Comparison of ENCODE assay signal across 9 cellular contexts in the genomic region with DNA sequence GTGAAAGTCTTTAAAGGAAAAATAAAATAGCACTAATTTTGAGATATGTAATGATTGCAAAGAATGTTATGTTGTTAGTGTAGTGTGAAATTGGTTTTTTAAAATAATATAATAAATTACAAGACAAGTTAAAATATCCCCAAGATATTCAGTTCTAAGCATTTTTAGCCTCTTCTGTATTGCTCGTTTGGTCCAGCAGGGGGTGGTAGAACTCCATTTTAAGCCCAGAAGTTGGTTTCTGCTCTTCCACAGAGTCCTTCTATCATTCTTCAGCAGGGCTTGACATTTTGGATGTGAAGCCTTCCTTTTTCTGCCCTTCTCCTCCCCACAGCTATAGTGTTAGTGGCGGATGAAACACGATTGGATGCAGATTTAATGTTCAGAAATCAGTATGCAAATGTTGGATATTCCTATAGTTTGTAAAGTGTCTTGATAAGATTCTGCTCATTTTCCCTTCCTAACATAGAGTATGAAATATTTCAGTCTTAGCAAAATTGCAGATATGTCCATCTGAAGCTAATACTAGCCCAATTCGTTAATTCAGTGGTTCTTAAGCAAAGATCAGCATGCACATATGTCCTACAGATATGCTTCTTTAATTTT. TPM values are rescaled to one million over a fixed set of nuclear protein-coding genes. Genes with fewer than 3 reads are reported as not detected.
A peak's percentile ranks its signal among the peaks of the same experiment; 100 is the strongest.
DNase-seq lines count a peak whose midpoint lies in the region; ATAC-seq and TF ChIP-seq lines count a peak whose summit lies in the region.
"Had no signal": no experiment of that assay in that cellular context is flagged by ENCODE, and none has a peak within 500 bp of the region (broad histone marks: within the 10 kb centered on the region; RNA-seq: fewer than 3 reads in every experiment).

No MANE protein-coding gene starts in this region.

- H3F3A ChIP-seq in GM23248 (ENCODE audit: insufficient read depth) = no peaks in the 10 kb centered on the region

- H3K4me1 Mint-ChIP-seq in CD8-positive, alpha-beta T cell (ENCODE audit: low read depth) = peaks cover 13% of the 10 kb centered on the region
- peaks cover 3% of the 10 kb centered on the region for H3K4me1 Mint-ChIP-seq in activated CD8-positive, alpha-beta memory T cell treated with anti-CD3 and anti-CD28 coated beads, Interleukin-2, amount 10 ng/mL, durations not matched to agents 7 days and 5 days

- H3K9me3 ChIP-seq in CD8-positive, alpha-beta T cell (ENCODE audit: low read length) = no peaks in the 10 kb centered on the region
- H3K9me3 ChIP-seq in GM23248 (ENCODE audit: low read depth) (no peaks in the 10 kb centered on the region), gastroesophageal sphincter (no peaks in the 10 kb centered on the region), ovary (no peaks in the 10 kb centered on the region)

- WGBS in GM23248 (ENCODE audit: low coverage in 1 of 2, low lambda C conversion rate in 2 of 2, missing lambda C conversion rate in 2 of 2), 2 experiments = 6 to 7% methylated on average over 4 of the region's 4 CpGs
- 13% methylated on average over 4 of the region's 4 CpGs for WGBS in gastroesophageal sphincter (ENCODE audit: low coverage in 1 of 2), 2 donors
- WGBS in ovary, 3 donors = 21 to 29% (median 25%) methylated on average over 4 of the region's 4 CpGs

- H3K27ac ChIP-seq in CD8-positive, alpha-beta T cell (ENCODE audit: low read depth, low read length) = no peak overlapping the region
- no peak overlapping the region for H3K27ac ChIP-seq in GM23248
- no peak overlapping the region for H3K27ac ChIP-seq in gastroesophageal sphincter
- no peak overlapping the region for H3K27ac ChIP-seq in ovary
- H3K27ac ChIP-seq: skin epidermis had no signal

- H3K36me3 Mint-ChIP-seq in CD8-positive, alpha-beta T cell = no peaks in the 10 kb centered on the region
- H3K36me3 Mint-ChIP-seq in activated CD8-positive, alpha-beta memory T cell treated with anti-CD3 and anti-CD28 coated beads, Interleukin-2, amount 10 ng/mL, durations not matched to agents 7 days and 5 days = no peaks in the 10 kb centered on the region

- peaks cover 2% of the 10 kb centered on the region for H3K27me3 ChIP-seq in CD8-positive, alpha-beta T cell (ENCODE audit: insufficient read depth, low read length)
- H3K27me3 ChIP-seq in GM23248 (replicated peaks; ENCODE audit: insufficient read depth) (no peaks in the 10 kb centered on the region; the same call in 1 of the 2 replicates), gastroesophageal sphincter (peaks cover 16% of the 10 kb centered on the region), ovary (no peaks in the 10 kb centered on the region)

- no peaks in the 10 kb centered on the region for H3K9me3 Mint-ChIP-seq in CD8-positive, alpha-beta T cell
- no peaks in the 10 kb centered on the region for H3K9me3 Mint-ChIP-seq in activated CD8-positive, alpha-beta memory T cell treated with anti-CD3 and anti-CD28 coated beads, Interleukin-2, amount 10 ng/mL, durations not matched to agents 7 days and 5 days (ENCODE audit: low read depth)

- H3K9me2 ChIP-seq in GM23248 (ENCODE audit: insufficient read depth) = no peaks in the 10 kb centered on the region

- peaks cover 18% of the 10 kb centered on the region for H3K4me1 ChIP-seq in CD8-positive, alpha-beta T cell (ENCODE audit: insufficient read depth, low read length)
- H3K4me1 ChIP-seq in GM23248 (ENCODE audit: insufficient read depth) (no peaks in the 10 kb centered on the region), gastroesophageal sphincter (peaks cover 0 to 25% (median 10%) of the 10 kb centered on the region in 3 donors), ovary (ENCODE audit: insufficient read depth) (peaks cover 5% of the 10 kb centered on the region)

- H3K27ac Mint-ChIP-seq in CD8-positive, alpha-beta T cell = no peak overlapping the region
- no peak overlapping the region for H3K27ac Mint-ChIP-seq in activated CD8-positive, alpha-beta memory T cell treated with anti-CD3 and anti-CD28 coated beads, Interleukin-2, amount 10 ng/mL, durations not matched to agents 7 days and 5 days

- POLR2A ChIA-PET in CD8-positive, alpha-beta T cell (lab: Charles Lee) = no interaction called here

- peak; percentile 46 for TF ChIP-seq CTCF in CD8-positive, alpha-beta T cell (IDR thresholded peaks at IDR 0.05)
- TF ChIP-seq CTCF in gastroesophageal sphincter (IDR thresholded peaks at IDR 0.05) = peak; percentile 46 to 69 (median 58)
- peak in 2 of 3 donors; percentile 30 to 37 for TF ChIP-seq CTCF in ovary (IDR thresholded peaks at IDR 0.05)

- no peak for ATAC-seq in CD8-positive, alpha-beta T cell
- no peak for ATAC-seq in activated CD8-positive, alpha-beta memory T cell treated with anti-CD3 and anti-CD28 coated beads, Interleukin-2, amount 10 ng/mL, durations not matched to agents 7 days and 5 days
- no peak for ATAC-seq in gastroesophageal sphincter
- no peak for ATAC-seq in GM19035 (IDR thresholded peaks at IDR 0.05; ENCODE audit: unreplicated experiment)
- ATAC-seq in GM18858 (IDR thresholded peaks at IDR 0.05; ENCODE audit: unreplicated experiment) = no peak

- peaks cover 25% of the 10 kb centered on the region for H3K27me3 Mint-ChIP-seq in CD8-positive, alpha-beta T cell (ENCODE audit: low read depth)
- H3K27me3 Mint-ChIP-seq in activated CD8-positive, alpha-beta memory T cell treated with anti-CD3 and anti-CD28 coated beads, Interleukin-2, amount 10 ng/mL, durations not matched to agents 7 days and 5 days = peaks cover 36% of the 10 kb centered on the region

- no peak overlapping the region for H2AFZ ChIP-seq in GM23248

- H3K4me3 ChIP-seq in CD8-positive, alpha-beta T cell (ENCODE audit: low read depth, low read length) = no peak overlapping the region
- H3K4me3 ChIP-seq in GM23248 (no peak overlapping the region), gastroesophageal sphincter (peak overlapping the region in 1 of 2 donors; percentile 60), ovary (no peak overlapping the region)

- H3K4me2 ChIP-seq in GM23248 (ENCODE audit: unreplicated experiment) = no peak overlapping the region

- in situ Hi-C loops in GM23248 (cut with MboI) = loop anchor here (25.0 kb wide), 1 partner anchor 1788 kb away; no protein-coding TSS in a partner anchor

- intact Hi-C loops in CD8-positive, alpha-beta T cell (cut with DNase I, micrococcal nuclease) = loop anchor here (5.0 kb wide), 2 partner anchors 1788 to 1793 kb away; no protein-coding TSS in a partner anchor
- intact Hi-C loops in ovary (cut with DNase I) = no loop called here

- no peaks in the 10 kb centered on the region for H3K79me2 ChIP-seq in GM23248 (ENCODE audit: insufficient read depth)

- CTCF ChIA-PET in CD8-positive, alpha-beta T cell (lab: Charles Lee) = interaction anchor here (1.5 kb wide), 1 partner anchor 15 kb away, joined by 5 read pairs; no protein-coding TSS in a partner anchor
- CTCF ChIA-PET in activated CD8-positive, alpha-beta memory T cell treated with anti-CD3 and anti-CD28 coated beads, Interleukin-2, amount 10 ng/mL, durations not matched to agents 7 days and 5 days (lab: Charles Lee) = no interaction called here

- no peak for TF ChIP-seq POLR2A in gastroesophageal sphincter (IDR thresholded peaks at IDR 0.05)
- TF ChIP-seq POLR2A in ovary (IDR thresholded peaks at IDR 0.05) = no peak

- no peak overlapping the region for H3K9ac ChIP-seq in GM23248

- H3K4me3 Mint-ChIP-seq in CD8-positive, alpha-beta T cell = no peak overlapping the region
- H3K4me3 Mint-ChIP-seq in activated CD8-positive, alpha-beta memory T cell treated with anti-CD3 and anti-CD28 coated beads, Interleukin-2, amount 10 ng/mL, durations not matched to agents 7 days and 5 days = no peak overlapping the region

- H4K20me1 ChIP-seq in GM23248 (ENCODE audit: insufficient read depth) = no peaks in the 10 kb centered on the region

- no peaks in the 10 kb centered on the region for H3K36me3 ChIP-seq in CD8-positive, alpha-beta T cell (ENCODE audit: insufficient read depth, low read length)
- H3K36me3 ChIP-seq in GM23248 (ENCODE audit: low read depth) (no peaks in the 10 kb centered on the region), gastroesophageal sphincter (no peaks in the 10 kb centered on the region), ovary (no peaks in the 10 kb centered on the region)

- peak in 1 of 7 experiments; percentile 36 for DNase-seq in CD8-positive, alpha-beta T cell
- DNase-seq in GM23248 = peak; percentile 50
- peak; percentile 78 to 84 for DNase-seq in NCI-H446 (lab: John Stamatoyannopoulos, UW)
- DNase-seq in activated CD8-positive, alpha-beta memory T cell treated with anti-CD3 and anti-CD28 coated beads, Interleukin-2, amount 10 ng/mL, durations not matched to agents 7 days and 5 days = peak; percentile 40
- peak in 1 of 5 donors; percentile 19 for DNase-seq in ovary

- no peak for TF ChIP-seq EP300 in gastroesophageal sphincter (IDR thresholded peaks at IDR 0.05)
- no peak for TF ChIP-seq EP300 in ovary (IDR thresholded peaks at IDR 0.05)

RNA-seq across cellular contexts. Expression of a gene that starts 1.5 kb away (rescaled TPM):
- not detected for total RNA-seq in CD8-positive, alpha-beta T cell
- total RNA-seq in GM23248 (2014; rRNA removed; shearing (Covaris generic)) = 1.0 and 1.3 TPM in 2 replicates
- 1.7 and 2.4 TPM in 2 replicates for polyA plus RNA-seq in GM23248 (2016; fragmentation: Nextera tagmentation; extraction: Ambion mirVana)
- not detected for total RNA-seq in activated CD8-positive, alpha-beta memory T cell treated with anti-CD3 and anti-CD28 coated beads, Interleukin-2, amount 10 ng/mL, durations not matched to agents 7 days and 5 days
- 1 to 10 TPM; 3.2 to 9.1 (median 4.6) TPM for total RNA-seq in gastroesophageal sphincter
- total RNA-seq in ovary = 1 to 10 TPM in 4 of 7 donors, under 1 TPM in 3; 0.42 to 2.4 (median 1.2) TPM
- 1 to 10 TPM in 1 of 2 donors, under 1 TPM in 1; 0.35 to 6.8 TPM for polyA plus RNA-seq in ovary

Comparison
In these comparisons a context has a peak if more than half of its experiments do, and no peak if none do; other contexts are left out.
1. intact Hi-C loops: an anchor here in CD8-positive, alpha-beta T cell (5.0 kb wide); none called in ovary.